1 cellular context compared by ENCODE assay signal in genomic region chr3:124843068-124843467, GRCh38.
TF ChIP-seq lines count a peak whose summit lies in the region.

No MANE protein-coding gene starts in this region.

TF ChIP-seq in A549, 52 proteins besides CTCF, POLR2A, EP300 and RAD21:
- TF ChIP-seq GATA3 (IDR thresholded peaks at IDR 0.05; ENCODE audit: borderline replicate concordance) (no peak), TFCP2L1 (CRISPR knock-in tag; IDR thresholded peaks at IDR 0.05) (no peak), NR3C1 (IDR thresholded peaks at IDR 0.05) (no peak), PBX3 (IDR thresholded peaks at IDR 0.05) (no peak), ZFP36 (IDR thresholded peaks at IDR 0.05; ENCODE audit: borderline replicate concordance, partially characterized antibody) (no peak), REST (IDR thresholded peaks at IDR 0.05) (no peak), HDAC2 (IDR thresholded peaks at IDR 0.05) (no peak), ZNF302 (CRISPR knock-in tag; IDR thresholded peaks at IDR 0.05) (no peak), HES2 (IDR thresholded peaks at IDR 0.05) (no peak), HOXB13 (CRISPR knock-in tag; IDR thresholded peaks at IDR 0.05; ENCODE audit: low read depth) (no peak), ZSCAN20 (CRISPR knock-in tag; IDR thresholded peaks at IDR 0.05) (no peak), NPAS2 (CRISPR knock-in tag; IDR thresholded peaks at IDR 0.05; ENCODE audit: borderline replicate concordance) (no peak), CBX2 (IDR thresholded peaks at IDR 0.05; ENCODE audit: borderline replicate concordance, low read depth) (no peak)
